ENCODE assay signal across 8 cellular contexts in genomic region chr14:61837336-61838229, GRCh38. TPM values are rescaled to one million over a fixed set of nuclear protein-coding genes. Genes with fewer than 3 reads are reported as not detected.
A peak's percentile ranks its signal among the peaks of the same experiment; 100 is the strongest.
DNase-seq lines count a peak whose midpoint lies in the region; ATAC-seq and TF ChIP-seq lines count a peak whose summit lies in the region.

No MANE protein-coding gene starts in this region.

- intact Hi-C loops in Right ventricle myocardium superior (cut with DNase I): loop anchor here (2.0 to 10.0 kb wide), 2 partner anchors 381 to 543 kb away; no protein-coding TSS in a partner anchor

- H3K36me3 Mint-ChIP-seq in activated naive CD4-positive, alpha-beta T cell treated with anti-CD3 and anti-CD28 coated beads, Interleukin-2, amount 50 U/mL, for 72 hours: no peaks in the 10 kb centered on the region

- peak; percentile 94 to 99 for ATAC-seq in activated naive CD4-positive, alpha-beta T cell treated with anti-CD3 and anti-CD28 coated beads, Interleukin-2, amount 50 U/mL, for 72 hours
- ATAC-seq in Right ventricle myocardium superior (ENCODE audit: poor library complexity): peak; percentile 98

- H3K9me3 Mint-ChIP-seq in activated naive CD4-positive, alpha-beta T cell treated with anti-CD3 and anti-CD28 coated beads, Interleukin-2, amount 50 U/mL, for 72 hours: no peaks in the 10 kb centered on the region

- TF ChIP-seq CTCF in NB4 (IDR thresholded peaks at IDR 0.05; ENCODE audit: low read depth, low read length): peak; percentile 78

- no peak for TF ChIP-seq POLR2A in NB4 (IDR thresholded peaks at IDR 0.05; ENCODE audit: extremely low read depth, insufficient read length)

- H3K27ac Mint-ChIP-seq in activated naive CD4-positive, alpha-beta T cell treated with anti-CD3 and anti-CD28 coated beads, Interleukin-2, amount 50 U/mL, for 72 hours: no peak overlapping the region

- peak; percentile 53 for DNase-seq in GDM1 (lab: John Stamatoyannopoulos, UW)
- peak; percentile 72 for DNase-seq in HCEC 1CT
- peak; percentile 75 for DNase-seq in NB4 (ENCODE audit: low read depth)
- peak; percentile 6 for DNase-seq in SKM-1 (lab: John Stamatoyannopoulos, UW; ENCODE audit: unreplicated experiment)
- peak; percentile 69 to 77 for DNase-seq in activated naive CD4-positive, alpha-beta T cell treated with anti-CD3 and anti-CD28 coated beads, Interleukin-2, amount 50 U/mL, for 72 hours (ENCODE audit: low spot score in 2 of 2)
- DNase-seq in Right ventricle myocardium superior: peak; percentile 83
- DNase-seq in pulmonary artery endothelial cell (ENCODE audit: low read depth, low spot score): peak; percentile 56
- no peak for DNase-seq in cortex of kidney (lab: John Stamatoyannopoulos, UW)

- no peak overlapping the region for H3K4me3 ChIP-seq in NB4 (ENCODE audit: low read depth, low read length)

RNA-seq across cellular contexts. Expression of gene SYT16, which starts 25.1 kb away (rescaled TPM):
- not detected for total RNA-seq in activated naive CD4-positive, alpha-beta T cell treated with anti-CD3 and anti-CD28 coated beads, Interleukin-2, amount 50 U/mL, for 72 hours
- not detected for total RNA-seq in Right ventricle myocardium superior
- total RNA-seq in pulmonary artery endothelial cell: under 0.01 and 0.04 TPM in 2 replicates
